ENCODE assay signal across 20 cellular contexts in the genomic region with DNA sequence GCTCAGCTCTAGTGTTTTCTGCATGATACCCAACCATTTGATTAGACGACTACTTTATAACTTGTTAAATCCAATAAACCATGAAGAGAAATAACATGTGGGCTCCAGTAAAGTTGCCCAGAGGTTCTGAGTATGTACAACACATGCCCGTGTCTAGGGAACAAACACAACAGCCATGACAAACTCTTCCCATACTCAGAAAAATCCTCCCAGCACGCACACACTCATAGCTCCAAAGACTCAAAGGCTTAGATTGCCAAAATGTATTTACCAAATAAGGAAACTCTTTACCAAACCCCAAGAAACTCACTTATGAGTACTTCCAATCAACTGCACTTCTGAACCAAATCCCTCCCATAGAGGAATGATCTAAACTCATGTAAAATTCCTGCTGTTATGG. TPM values are rescaled to one million over a fixed set of nuclear protein-coding genes. Genes with fewer than 3 reads are reported as not detected.
"Had no signal": no experiment of that assay in that cellular context is flagged by ENCODE, and none has a peak within 500 bp of the region (broad histone marks: within the 10 kb centered on the region; RNA-seq: fewer than 3 reads in every experiment).

No MANE protein-coding gene starts in this region.

- H3K27me3 Mint-ChIP-seq: activated CD4-positive, alpha-beta memory T cell treated with anti-CD3 and anti-CD28 coated beads, Interleukin-2, amount 10 ng/mL, durations not matched to agents 7 days and 5 days; activated CD4-positive, alpha-beta T cell treated with anti-CD3 and anti-CD28 coated beads for 36 hours; central memory CD8-positive, alpha-beta T cell; natural killer cell treated with Interleukin-12 subunit alpha and Interleukin-12 subunit beta and Interleukin-15 and Interleukin-18, amount 100 ng/mL, for 72 hours; stimulated activated naive B cell treated with anti-CD40 and anti-IgM and Interleukin-4, amounts not matched to agents 10 μg/mL and 1 μg/mL and 100 μg/mL, for 72 hours had no signal

- H3K4me3 Mint-ChIP-seq: activated CD4-positive, alpha-beta memory T cell treated with anti-CD3 and anti-CD28 coated beads, Interleukin-2, amount 10 ng/mL, durations not matched to agents 7 days and 5 days; activated CD4-positive, alpha-beta T cell treated with anti-CD3 and anti-CD28 coated beads for 36 hours; central memory CD8-positive, alpha-beta T cell; mesothelial cell of epicardium; natural killer cell treated with Interleukin-12 subunit alpha and Interleukin-12 subunit beta and Interleukin-15 and Interleukin-18, amount 100 ng/mL, for 72 hours; stimulated activated naive B cell treated with anti-CD40 and anti-IgM and Interleukin-4, amounts not matched to agents 10 μg/mL and 1 μg/mL and 100 μg/mL, for 72 hours had no signal

- ATAC-seq: activated CD4-positive, alpha-beta T cell treated with anti-CD3 and anti-CD28 coated beads for 36 hours; gastrocnemius medialis; left lung; natural killer cell treated with Interleukin-12 subunit alpha and Interleukin-12 subunit beta and Interleukin-15 and Interleukin-18, amount 100 ng/mL, for 72 hours; pancreas; stimulated activated naive B cell treated with anti-CD40 and anti-IgM and Interleukin-4, amounts not matched to agents 10 μg/mL and 1 μg/mL and 100 μg/mL, for 72 hours had no signal

- DNase-seq: activated CD4-positive, alpha-beta memory T cell treated with anti-CD3 and anti-CD28 coated beads, Interleukin-2, amount 10 ng/mL, durations not matched to agents 7 days and 5 days; activated CD4-positive, alpha-beta T cell treated with anti-CD3 and anti-CD28 coated beads for 36 hours; activated effector memory CD4-positive, alpha-beta T cell treated with anti-CD3 and anti-CD28 coated beads, Interleukin-2, amount 50 U/mL, for 16 hours; activated naive CD4-positive, alpha-beta T cell treated with anti-CD3 and anti-CD28 coated beads, Interleukin-2, amount 50 U/mL, for 16 hours; activated T-cell treated with anti-CD3 and anti-CD28 coated beads, Interleukin-2, amount 50 U/mL, for 48 hours; aorta; gastrocnemius medialis; head of caudate nucleus; kidney; left lung; pancreas; sigmoid colon; stimulated activated CD4-positive, alpha-beta T cell treated with anti-CD3 and anti-CD28 coated beads, Interleukin-4, amount 100 ng/mL, for 24 hours; stimulated activated naive B cell treated with anti-CD40 and anti-IgM and Interleukin-4, amounts not matched to agents 10 μg/mL and 1 μg/mL and 100 μg/mL, for 72 hours; thyroid gland had no signal

- FAIRE-seq: kidney, pancreas, TTC549 had no signal

- H3K9me3 Mint-ChIP-seq: activated CD4-positive, alpha-beta memory T cell treated with anti-CD3 and anti-CD28 coated beads, Interleukin-2, amount 10 ng/mL, durations not matched to agents 7 days and 5 days; central memory CD8-positive, alpha-beta T cell; mesothelial cell of epicardium; natural killer cell treated with Interleukin-12 subunit alpha and Interleukin-12 subunit beta and Interleukin-15 and Interleukin-18, amount 100 ng/mL, for 72 hours; stimulated activated naive B cell treated with anti-CD40 and anti-IgM and Interleukin-4, amounts not matched to agents 10 μg/mL and 1 μg/mL and 100 μg/mL, for 72 hours had no signal

- H3K27ac Mint-ChIP-seq: activated CD4-positive, alpha-beta memory T cell treated with anti-CD3 and anti-CD28 coated beads, Interleukin-2, amount 10 ng/mL, durations not matched to agents 7 days and 5 days; mesothelial cell of epicardium; natural killer cell treated with Interleukin-12 subunit alpha and Interleukin-12 subunit beta and Interleukin-15 and Interleukin-18, amount 100 ng/mL, for 72 hours had no signal

RNA-seq across cellular contexts. Expression of a gene that starts 54.2 kb away (rescaled TPM):
- total RNA-seq: lung microvascular endothelial cell; natural killer cell treated with Interleukin-12 subunit alpha and Interleukin-12 subunit beta and Interleukin-15 and Interleukin-18, amount 100 ng/mL, for 72 hours had no signal
